In the genomic region with DNA sequence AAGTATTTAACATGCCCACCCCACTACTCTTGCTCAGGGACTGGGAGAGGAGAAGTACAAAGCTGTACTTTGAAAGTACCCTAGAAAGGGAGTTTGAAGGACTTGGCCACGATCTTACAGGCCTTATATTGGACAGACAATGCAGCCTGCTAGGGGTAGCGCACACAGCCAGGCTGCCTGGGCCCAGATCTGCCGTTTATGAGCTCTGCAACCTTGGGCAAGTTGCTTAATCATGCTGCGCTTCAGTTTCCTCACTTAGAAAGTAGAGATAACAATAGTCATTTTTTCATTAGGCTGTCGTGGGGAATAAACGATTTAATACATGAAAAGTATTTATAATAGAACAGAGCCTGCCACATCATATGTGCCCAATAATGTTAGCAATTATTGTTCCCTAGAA, we compare ENCODE assay signal across 17 cellular contexts.
DNase-seq lines count a peak whose midpoint lies in the region; ATAC-seq, FAIRE-seq and TF ChIP-seq lines count a peak whose summit lies in the region.
"Had no signal": no experiment of that assay in that cellular context is flagged by ENCODE, and none has a peak within 500 bp of the region (broad histone marks: within the 10 kb centered on the region; RNA-seq: fewer than 3 reads in every experiment).

No MANE protein-coding gene starts in this region.

- H3K36me3 Mint-ChIP-seq in Calu3 (ENCODE audit: insufficient read depth, unreplicated experiment): no peaks in the 10 kb centered on the region
- no peaks in the 10 kb centered on the region for H3K36me3 Mint-ChIP-seq in stimulated activated effector memory CD8-positive, alpha-beta T cell treated with anti-CD3 and anti-CD28 coated beads, Interleukin-12 subunit alpha, Interleukin-12 subunit beta, amount 100 ng/mL, for 72 hours

- H3K14ac ChIP-seq in neuronal stem cell (ENCODE audit: low read length): no peak overlapping the region

- H3K79me1 ChIP-seq in neuronal stem cell (ENCODE audit: low read depth, low read length): no peaks in the 10 kb centered on the region

- H2BK120ac ChIP-seq in neuronal stem cell (ENCODE audit: low read depth, low read length): no peak overlapping the region

- no peaks in the 10 kb centered on the region for H3K27me3 Mint-ChIP-seq in Calu3 (ENCODE audit: unreplicated experiment)

- no peak for FAIRE-seq in frontal cortex (lab: Jason Lieb, UNC)

- H3K23ac ChIP-seq in neuronal stem cell (ENCODE audit: low read depth, low read length, poor library complexity): no peak overlapping the region

- no peak overlapping the region for H2BK5ac ChIP-seq in neuronal stem cell (ENCODE audit: low read length)

- H3K4me1 ChIP-seq in RWPE2 (ENCODE audit: insufficient read depth, poor library complexity, severe bottlenecking) (peaks cover 36% of the 10 kb centered on the region), foreskin keratinocyte (peaks cover 33% of the 10 kb centered on the region), neuronal stem cell (ENCODE audit: control insufficient read depth in 2 of 2, insufficient read depth in 1 of 2, low read depth in 1 of 2, low read length in 2 of 2) (peaks cover 6 to 16% of the 10 kb centered on the region in 2 donors)

- peak overlapping the region; percentile 57 for H3K27ac ChIP-seq in RWPE2 (ENCODE audit: poor library complexity, severe bottlenecking)
- H3K27ac ChIP-seq in foreskin keratinocyte: peak overlapping the region; percentile 36
- no peak overlapping the region for H3K27ac ChIP-seq in neuronal stem cell (replicated peaks; ENCODE audit: low read length)
- H3K27ac ChIP-seq: C4-2B, SK-N-MC had no signal

- no peaks in the 10 kb centered on the region for H3K27me3 ChIP-seq in RWPE2 (ENCODE audit: insufficient read depth, poor library complexity, severe bottlenecking)
- no peaks in the 10 kb centered on the region for H3K27me3 ChIP-seq in foreskin keratinocyte
- H3K27me3 ChIP-seq in neuronal stem cell (ENCODE audit: control insufficient read depth in 3 of 3, insufficient read depth in 3 of 3, low read depth in 1 of 3, low read length in 3 of 3): no peaks in the 10 kb centered on the region

- DNase-seq in Calu3: no peak
- DNase-seq in RWPE2 (ENCODE audit: low spot score): no peak
- DNase-seq in foreskin keratinocyte: peak in 1 of 2 donors; percentile 23
- no peak for DNase-seq in neuronal stem cell (ENCODE audit: low spot score)
- DNase-seq in frontal cortex (ENCODE audit: low spot score in 2 of 2): no peak
- no peak for DNase-seq in stimulated activated effector memory CD8-positive, alpha-beta T cell treated with anti-CD3 and anti-CD28 coated beads, Interleukin-12 subunit alpha, Interleukin-12 subunit beta, amount 100 ng/mL, for 72 hours (ENCODE audit: low spot score in 2 of 2)
- DNase-seq: DMS 273 treated with DMSO at 0.1 percent for 48 hours, DND-41, NCI-H1105, NCI-H2081 treated with DMSO at 0.1 percent for 48 hours, NCI-H446 treated with DMSO at 0.1 percent for 48 hours, NCI-H774, SHP77 had no signal

- peak overlapping the region; percentile 41 for H2BK12ac ChIP-seq in neuronal stem cell (ENCODE audit: low read length)

- no CpG with 5 or more reads among the region's 6 CpGs for WGBS in neuronal stem cell (ENCODE audit: extremely low coverage in 2 of 2, insufficient read length in 2 of 2, insufficient replicate concordance in 1 of 2), 2 donors

- no peaks in the 10 kb centered on the region for H3K9me3 Mint-ChIP-seq in Calu3 (ENCODE audit: low read depth, unreplicated experiment)
- H3K9me3 Mint-ChIP-seq in stimulated activated effector memory CD8-positive, alpha-beta T cell treated with anti-CD3 and anti-CD28 coated beads, Interleukin-12 subunit alpha, Interleukin-12 subunit beta, amount 100 ng/mL, for 72 hours: no peaks in the 10 kb centered on the region

- H3K9ac ChIP-seq in neuronal stem cell (ENCODE audit: low read depth, low read length, poor library complexity): no peak overlapping the region

- H3K36me3 ChIP-seq in RWPE2 (ENCODE audit: low read depth) (no peaks in the 10 kb centered on the region), neuronal stem cell (replicated peaks in 1 of 2; ENCODE audit: control insufficient read depth in 2 of 2, insufficient read depth in 2 of 2, low read length in 2 of 2) (no peaks in the 10 kb centered on the region)

- no peak overlapping the region for H4K91ac ChIP-seq in neuronal stem cell (ENCODE audit: low read depth, low read length, poor library complexity)

- TF ChIP-seq CTCF in Calu3 (IDR thresholded peaks at IDR 0.05; ENCODE audit: unreplicated experiment): no peak
- no peak for TF ChIP-seq CTCF in RWPE2 (IDR thresholded peaks at IDR 0.05; ENCODE audit: poor library complexity, severe bottlenecking)
- no peak for TF ChIP-seq CTCF in foreskin keratinocyte (conservative IDR thresholded peaks at IDR 0.05)

- H3K4me3 Mint-ChIP-seq in Calu3 (ENCODE audit: low read depth, unreplicated experiment): peak overlapping the region; percentile 43
- H3K4me3 Mint-ChIP-seq in stimulated activated effector memory CD8-positive, alpha-beta T cell treated with anti-CD3 and anti-CD28 coated beads, Interleukin-12 subunit alpha, Interleukin-12 subunit beta, amount 100 ng/mL, for 72 hours: no peak overlapping the region

- H3K9me3 ChIP-seq in RWPE2 (ENCODE audit: severe bottlenecking) (no peaks in the 10 kb centered on the region), neuronal stem cell (replicated peaks in 1 of 2; ENCODE audit: control insufficient read depth in 2 of 2, insufficient read depth in 1 of 2, low read depth in 1 of 2, low read length in 2 of 2) (no peaks in the 10 kb centered on the region)

- intact Hi-C loops in Calu3 (cut with micrococcal nuclease; ENCODE audit: unreplicated experiment): loop anchor here (5.0 to 10.0 kb wide), 4 partner anchors 79 to 214 kb away; no protein-coding TSS in a partner anchor

- H2AK5ac ChIP-seq in neuronal stem cell (ENCODE audit: low read depth, low read length): no peak overlapping the region

- no peak overlapping the region for H2AFZ ChIP-seq in neuronal stem cell (ENCODE audit: low read length)

- no peak overlapping the region for H3K4ac ChIP-seq in neuronal stem cell (ENCODE audit: low read length)

- BruUV-seq in Calu3 (replicated peaks; lab: Mats Ljungman, UMichigan): no TSS peak

- H3K27ac Mint-ChIP-seq in Calu3 (ENCODE audit: unreplicated experiment): peak overlapping the region; percentile 64
- no peak overlapping the region for H3K27ac Mint-ChIP-seq in stimulated activated effector memory CD8-positive, alpha-beta T cell treated with anti-CD3 and anti-CD28 coated beads, Interleukin-12 subunit alpha, Interleukin-12 subunit beta, amount 100 ng/mL, for 72 hours

- CTCF ChIA-PET in Calu3 (lab: Charles Lee): interaction anchor here (1.0 kb wide), 1 partner anchor 318 kb away, joined by 7 read pairs; no protein-coding TSS in a partner anchor

- peaks cover 57% of the 10 kb centered on the region for H3K4me1 Mint-ChIP-seq in Calu3 (ENCODE audit: low read depth, unreplicated experiment)
- H3K4me1 Mint-ChIP-seq in stimulated activated effector memory CD8-positive, alpha-beta T cell treated with anti-CD3 and anti-CD28 coated beads, Interleukin-12 subunit alpha, Interleukin-12 subunit beta, amount 100 ng/mL, for 72 hours: peaks cover 6% of the 10 kb centered on the region

- H4K8ac ChIP-seq in neuronal stem cell (ENCODE audit: low read depth, low read length): no peak overlapping the region

- H3K18ac ChIP-seq in neuronal stem cell (ENCODE audit: low read length): no peak overlapping the region

- H2BK15ac ChIP-seq in neuronal stem cell (ENCODE audit: low read length): no peak overlapping the region

- H3K4me3 ChIP-seq in RWPE2 (ENCODE audit: severe bottlenecking): no peak overlapping the region
- H3K4me3 ChIP-seq in neuronal stem cell (ENCODE audit: low read length in 2 of 2): no peak overlapping the region
- H3K4me3 ChIP-seq: SK-N-MC had no signal

- ATAC-seq in RWPE2 (ENCODE audit: low read depth) (no peak), foreskin keratinocyte (no peak), HG03175 (IDR thresholded peaks at IDR 0.05; ENCODE audit: unreplicated experiment) (no peak), HG03378 (IDR thresholded peaks at IDR 0.05; ENCODE audit: unreplicated experiment) (no peak)
- ATAC-seq in stimulated activated effector memory CD8-positive, alpha-beta T cell treated with anti-CD3 and anti-CD28 coated beads, Interleukin-12 subunit alpha, Interleukin-12 subunit beta, amount 100 ng/mL, for 72 hours: no peak

- no peak overlapping the region for H3K4me2 ChIP-seq in neuronal stem cell (ENCODE audit: insufficient read depth, low read length, poor library complexity, severe bottlenecking)
